ENCODE assay signal across 8 cellular contexts in genomic region chr1:11908139-11909021, GRCh38. TPM values are rescaled to one million over a fixed set of nuclear protein-coding genes. Genes with fewer than 3 reads are reported as not detected.
A peak's percentile ranks its signal among the peaks of the same experiment; 100 is the strongest.
DNase-seq lines count a peak whose midpoint lies in the region; ATAC-seq and FAIRE-seq lines count a peak whose summit lies in the region.

No MANE protein-coding gene starts in this region.

- peak overlapping the region; percentile 100 for H3K27ac Mint-ChIP-seq in T-helper 1 cell treated with Interleukin-12 subunit alpha and Interleukin-12 subunit beta and Interleukin-4 antibody, amounts not matched to agents 30 μg/mL and 1 μg/mL, for 36 hours

- peak overlapping the region; percentile 95 for H3K27ac ChIP-seq in right cardiac atrium (ENCODE audit: low read length)

- H3K4me3 Mint-ChIP-seq in T-helper 1 cell treated with Interleukin-12 subunit alpha and Interleukin-12 subunit beta and Interleukin-4 antibody, amounts not matched to agents 30 μg/mL and 1 μg/mL, for 36 hours = peak overlapping the region; percentile 91

- peaks cover 34% of the 10 kb centered on the region for H3K27me3 Mint-ChIP-seq in T-helper 1 cell treated with Interleukin-12 subunit alpha and Interleukin-12 subunit beta and Interleukin-4 antibody, amounts not matched to agents 30 μg/mL and 1 μg/mL, for 36 hours (ENCODE audit: low read depth)

- no peaks in the 10 kb centered on the region for H3K36me3 Mint-ChIP-seq in T-helper 1 cell treated with Interleukin-12 subunit alpha and Interleukin-12 subunit beta and Interleukin-4 antibody, amounts not matched to agents 30 μg/mL and 1 μg/mL, for 36 hours (ENCODE audit: low read depth)

- DNase-seq in NCI-H1694 treated with DMSO at 0.1 percent for 48 hours (lab: John Stamatoyannopoulos, UW) = peak; percentile 98
- DNase-seq in anterior cingulate cortex (lab: John Stamatoyannopoulos, UW) = peak; percentile 21 to 91 (median 75)
- peak; percentile 72 to 89 (median 88) for DNase-seq in right cardiac atrium
- DNase-seq in pulmonary artery endothelial cell (ENCODE audit: low read depth, low spot score) = peak; percentile 85
- peak; percentile 77 for DNase-seq in urothelium cell line (ENCODE audit: low spot score)

- H3K4me1 ChIP-seq in right cardiac atrium (ENCODE audit: control insufficient read depth, insufficient read depth, low read length) = no peaks in the 10 kb centered on the region

- FAIRE-seq in urothelium cell line (lab: Jason Lieb, UNC) = no peak

- no peaks in the 10 kb centered on the region for H3K9me3 Mint-ChIP-seq in T-helper 1 cell treated with Interleukin-12 subunit alpha and Interleukin-12 subunit beta and Interleukin-4 antibody, amounts not matched to agents 30 μg/mL and 1 μg/mL, for 36 hours

- peak overlapping the region; percentile 40 for H3K4me3 ChIP-seq in right cardiac atrium (ENCODE audit: low read length)

- WGBS in right cardiac atrium = under 1% methylated on average over 41 of the region's 41 CpGs

- no peaks in the 10 kb centered on the region for H3K27me3 ChIP-seq in right cardiac atrium (ENCODE audit: control insufficient read depth, insufficient read depth)

- intact Hi-C loops in right cardiac atrium (cut with DNase I) = loop anchor here in 2 of 4 donors (2.0 to 10.0 kb wide), 3 partner anchors 26 to 124 kb away; partner anchors contain the start of genes MIIP (in 1 of the 2) and PLOD1 (in 1 of the 2)

- peaks cover 32% of the 10 kb centered on the region for H3K4me1 Mint-ChIP-seq in T-helper 1 cell treated with Interleukin-12 subunit alpha and Interleukin-12 subunit beta and Interleukin-4 antibody, amounts not matched to agents 30 μg/mL and 1 μg/mL, for 36 hours (ENCODE audit: low read depth)

- H3K9me3 ChIP-seq in right cardiac atrium (ENCODE audit: control insufficient read depth, low read length) = no peaks in the 10 kb centered on the region

- peak; percentile 56 for ATAC-seq in GM18502 (IDR thresholded peaks at IDR 0.05; ENCODE audit: poor library complexity, unreplicated experiment)
- ATAC-seq in HG02938 (IDR thresholded peaks at IDR 0.05; ENCODE audit: unreplicated experiment) = peak; percentile 49
- ATAC-seq in right cardiac atrium = peak; percentile 81 to 85

RNA-seq across cellular contexts. Expression of gene KIAA2013, which starts 17.8 kb away (rescaled TPM):
- total RNA-seq in right cardiac atrium (10 to 100 TPM; 34.6 to 38.1 (median 36.3) TPM), pulmonary artery endothelial cell (63.6 and 69.9 TPM in 2 replicates)
- 37.3 TPM for polyA plus RNA-seq in right cardiac atrium

RNA-seq across cellular contexts. Expression of gene PLOD1, which starts 26.1 kb away (rescaled TPM):
- total RNA-seq in right cardiac atrium = 10 to 100 TPM; 49.5 to 77.8 (median 63.1) TPM
- polyA plus RNA-seq in right cardiac atrium = 51.0 TPM
- 342 and 390 TPM in 2 replicates for total RNA-seq in pulmonary artery endothelial cell

RNA-seq across cellular contexts. Expression of gene NPPB, which starts 49.6 kb away (rescaled TPM):
- total RNA-seq in right cardiac atrium (1,000 to 10,000 TPM in 1 of 4 donors, 100 to 1,000 TPM in 1, 10 to 100 TPM in 2; 37.1 to 2,245 (median 160) TPM), pulmonary artery endothelial cell (not detected in 2 replicates)
- 1,679 TPM for polyA plus RNA-seq in right cardiac atrium

Comparison
In these comparisons a context has a peak if more than half of its experiments do, and no peak if none do; other contexts are left out.
1. Peak in every context shown above with its lines: DNase-seq, ATAC-seq, H3K4me3 ChIP-seq and H3K27ac ChIP-seq.
2. RNA of gene NPPB, which starts 49.6 kb away (total RNA-seq): 37.1 to 2,245 TPM in right cardiac atrium; not detected in pulmonary artery endothelial cell; every median in the first group is over 10 times any median in the second.